In the genomic region with DNA sequence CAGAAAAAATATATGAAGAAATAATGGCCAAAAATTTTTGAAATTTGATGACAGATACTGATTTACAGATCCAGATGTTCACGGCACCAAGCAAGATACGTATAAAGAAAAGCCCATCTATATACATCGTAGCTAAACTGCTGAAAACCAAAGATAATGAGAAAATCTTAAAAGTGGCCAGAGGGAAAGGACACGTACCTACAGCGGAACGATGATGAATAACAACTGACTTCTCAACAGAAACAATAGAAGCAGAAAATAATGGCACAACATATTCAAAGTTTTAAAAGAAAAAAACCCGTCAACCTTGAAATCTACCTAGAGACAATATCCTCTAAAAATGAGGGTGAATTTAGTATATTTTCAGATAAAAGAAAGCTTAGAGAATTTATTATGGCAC, we compare ENCODE assay signal across 24 cellular contexts. TPM values are rescaled to one million over a fixed set of nuclear protein-coding genes. Genes with fewer than 3 reads are reported as not detected.
DNase-seq lines count a peak whose midpoint lies in the region; ATAC-seq, FAIRE-seq and TF ChIP-seq lines count a peak whose summit lies in the region.
"Had no signal": no experiment of that assay in that cellular context is flagged by ENCODE, and none has a peak within 500 bp of the region (broad histone marks: within the 10 kb centered on the region; RNA-seq: fewer than 3 reads in every experiment).

No MANE protein-coding gene starts in this region.

- 76% methylated on average over 7 of the region's 7 CpGs for WGBS in HepG2 (ENCODE audit: low lambda C conversion rate)
- WGBS in right lobe of liver (ENCODE audit: insufficient coverage, low coverage, low lambda C conversion rate, missing lambda C conversion rate), result 80% methylated on average over 7 of the region's 7 CpGs

- H3K9me3 ChIP-seq in HepG2 (ENCODE audit: low read length), result no peaks in the 10 kb centered on the region
- no peaks in the 10 kb centered on the region for H3K9me3 ChIP-seq in right lobe of liver

- in situ Hi-C loops in HepG2 (cut with HindIII; ENCODE audit: extremely low pct_ligation_motif_present, low pct_unique_long_range_greater_than_20kb), result no loop called here

- H3K9me3 Mint-ChIP-seq in activated CD8-positive, alpha-beta T cell treated with anti-CD3 and anti-CD28 coated beads for 36 hours, result no peaks in the 10 kb centered on the region
- peaks cover 14% of the 10 kb centered on the region for H3K9me3 Mint-ChIP-seq in activated CD8-positive, alpha-beta T cell treated with anti-CD3 and anti-CD28 coated beads, Interleukin-2, amount 10 ng/mL, durations not matched to agents 7 days and 5 days (ENCODE audit: insufficient read depth)
- peaks cover 15% of the 10 kb centered on the region for H3K9me3 Mint-ChIP-seq in WTC11
- no peaks in the 10 kb centered on the region for H3K9me3 Mint-ChIP-seq in stimulated activated effector memory CD8-positive, alpha-beta T cell treated with anti-CD3 and anti-CD28 coated beads, Interleukin-12 subunit alpha, Interleukin-12 subunit beta, amount 100 ng/mL, for 72 hours

- no peak for TF ChIP-seq CTCF in activated CD8-positive, alpha-beta T cell treated with anti-CD3 and anti-CD28 coated beads for 36 hours (IDR thresholded peaks at IDR 0.05)
- TF ChIP-seq CTCF in HepG2 (CRISPR knock-in tag; IDR thresholded peaks at IDR 0.05) (no peak), right lobe of liver (IDR thresholded peaks at IDR 0.05) (no peak), WTC11 (IDR thresholded peaks at IDR 0.05) (no peak)

- TF ChIP-seq POLR2A in HepG2 (IDR thresholded peaks at IDR 0.05; ENCODE audit: insufficient read depth in 1 of 2, low read depth in 2 of 2, low read length in 2 of 2) (no peak), right lobe of liver (IDR thresholded peaks at IDR 0.05) (no peak)

- no peak for ATAC-seq in activated CD8-positive, alpha-beta T cell treated with anti-CD3 and anti-CD28 coated beads for 36 hours
- no peak for ATAC-seq in activated CD8-positive, alpha-beta T cell treated with anti-CD3 and anti-CD28 coated beads, Interleukin-2, amount 10 ng/mL, durations not matched to agents 7 days and 5 days
- ATAC-seq in HepG2, result no peak
- ATAC-seq in right lobe of liver, result no peak
- ATAC-seq in WTC11, result no peak
- ATAC-seq in stimulated activated effector memory CD8-positive, alpha-beta T cell treated with anti-CD3 and anti-CD28 coated beads, Interleukin-12 subunit alpha, Interleukin-12 subunit beta, amount 100 ng/mL, for 72 hours, result no peak
- no peak for ATAC-seq in HG02798 (IDR thresholded peaks at IDR 0.05; ENCODE audit: poor library complexity, unreplicated experiment)

- no peaks in the 10 kb centered on the region for H4K20me1 ChIP-seq in HepG2 (ENCODE audit: insufficient read depth, low read length)

- no peak overlapping the region for H2AFZ ChIP-seq in HepG2 (ENCODE audit: low read length)

- H3K27me3 Mint-ChIP-seq in activated CD8-positive, alpha-beta T cell treated with anti-CD3 and anti-CD28 coated beads for 36 hours, result no peaks in the 10 kb centered on the region
- H3K27me3 Mint-ChIP-seq in activated CD8-positive, alpha-beta T cell treated with anti-CD3 and anti-CD28 coated beads, Interleukin-2, amount 10 ng/mL, durations not matched to agents 7 days and 5 days (ENCODE audit: low read depth), result no peaks in the 10 kb centered on the region
- H3K27me3 Mint-ChIP-seq in WTC11 (ENCODE audit: low read depth), result no peaks in the 10 kb centered on the region

- no peak overlapping the region for H3K4me3 ChIP-seq in HepG2 (replicated peaks in 1 of 3; ENCODE audit: insufficient read depth in 1 of 3, low read depth in 2 of 3, low read length in 3 of 3)
- no peak overlapping the region for H3K4me3 ChIP-seq in right lobe of liver

- no peak overlapping the region for H3K27ac Mint-ChIP-seq in activated CD8-positive, alpha-beta T cell treated with anti-CD3 and anti-CD28 coated beads for 36 hours
- no peak overlapping the region for H3K27ac Mint-ChIP-seq in activated CD8-positive, alpha-beta T cell treated with anti-CD3 and anti-CD28 coated beads, Interleukin-2, amount 10 ng/mL, durations not matched to agents 7 days and 5 days
- H3K27ac Mint-ChIP-seq in WTC11, result no peak overlapping the region
- peak overlapping the region; percentile 78 for H3K27ac Mint-ChIP-seq in stimulated activated effector memory CD8-positive, alpha-beta T cell treated with anti-CD3 and anti-CD28 coated beads, Interleukin-12 subunit alpha, Interleukin-12 subunit beta, amount 100 ng/mL, for 72 hours

- H3K4me2 ChIP-seq in HepG2 (ENCODE audit: low read depth, low read length), result no peak overlapping the region
- H3K4me2 ChIP-seq: KMS-11 had no signal

- H3K4me1 ChIP-seq in HepG2 (ENCODE audit: insufficient read depth, low read length), result no peaks in the 10 kb centered on the region
- no peaks in the 10 kb centered on the region for H3K4me1 ChIP-seq in right lobe of liver

- intact Hi-C loops in activated CD8-positive, alpha-beta T cell treated with anti-CD3 and anti-CD28 coated beads for 36 hours (cut with micrococcal nuclease), result no loop called here
- intact Hi-C loops in HepG2 (cut with micrococcal nuclease; ENCODE audit: unreplicated experiment), result no loop called here
- intact Hi-C loops in right lobe of liver (cut with DNase I), result no loop called here

- H3K27me3 ChIP-seq in HepG2 (ENCODE audit: control insufficient read depth in 1 of 2, insufficient read depth in 2 of 2, low read length in 2 of 2) (peaks cover 0 to 12% of the 10 kb centered on the region in 2 experiments; a peak in 3 of 5 replicates), right lobe of liver (no peaks in the 10 kb centered on the region)

- peak; percentile 0 for DNase-seq in activated CD8-positive, alpha-beta T cell treated with anti-CD3 and anti-CD28 coated beads for 36 hours
- no peak for DNase-seq in activated CD8-positive, alpha-beta T cell treated with anti-CD3 and anti-CD28 coated beads, Interleukin-2, amount 10 ng/mL, durations not matched to agents 7 days and 5 days
- no peak for DNase-seq in HepG2 (ENCODE audit: low spot score)
- DNase-seq in right lobe of liver, result no peak
- DNase-seq in WTC11 (ENCODE audit: low spot score), result no peak
- no peak for DNase-seq in stimulated activated effector memory CD8-positive, alpha-beta T cell treated with anti-CD3 and anti-CD28 coated beads, Interleukin-12 subunit alpha, Interleukin-12 subunit beta, amount 100 ng/mL, for 72 hours (ENCODE audit: low spot score in 2 of 2)
- DNase-seq: DMS53; IMR-90; MM.1S; NCI-H2029; NCI-H446; NCI-H524 treated with DMSO at 0.1 percent for 48 hours; NCI-H774; NK-92 treated with Interleukin-12 subunit alpha and Interleukin-12 subunit beta, amount 100 ng/mL, for 24 hours; Right ventricle myocardium superior; RPMI8226 had no signal

- H3K36me3 ChIP-seq in HepG2 (replicated peaks in 1 of 2; ENCODE audit: control insufficient read depth in 1 of 2, insufficient read depth in 2 of 2, low read length in 2 of 2) (no peaks in the 10 kb centered on the region), right lobe of liver (no peaks in the 10 kb centered on the region)

- no peak for FAIRE-seq in HepG2 (lab: Jason Lieb, UNC)
- FAIRE-seq: H54 had no signal

- TF ChIP-seq EP300 in HepG2 (IDR thresholded peaks at IDR 0.05; ENCODE audit: low read depth in 2 of 2, low read length in 2 of 2), result no peak
- TF ChIP-seq EP300 in HepG2 (CRISPR knock-in tag; IDR thresholded peaks at IDR 0.05; ENCODE audit: borderline replicate concordance), result no peak

- no peak overlapping the region for H3K27ac ChIP-seq in HepG2 (ENCODE audit: extremely low read length, insufficient read depth, low read length)
- H3K27ac ChIP-seq in right lobe of liver, result no peak overlapping the region
- H3K27ac ChIP-seq: KMS-11 had no signal

- H3K79me2 ChIP-seq in HepG2 (ENCODE audit: insufficient read depth, low read length), result no peaks in the 10 kb centered on the region

- no peak for TF ChIP-seq RAD21 in HepG2 (CRISPR knock-in tag; IDR thresholded peaks at IDR 0.05)

- H3K4me1 Mint-ChIP-seq in activated CD8-positive, alpha-beta T cell treated with anti-CD3 and anti-CD28 coated beads for 36 hours (ENCODE audit: low read depth), result peaks cover 52% of the 10 kb centered on the region
- peaks cover 46% of the 10 kb centered on the region for H3K4me1 Mint-ChIP-seq in activated CD8-positive, alpha-beta T cell treated with anti-CD3 and anti-CD28 coated beads, Interleukin-2, amount 10 ng/mL, durations not matched to agents 7 days and 5 days (ENCODE audit: low read depth)
- no peaks in the 10 kb centered on the region for H3K4me1 Mint-ChIP-seq in WTC11
- peaks cover 44% of the 10 kb centered on the region for H3K4me1 Mint-ChIP-seq in stimulated activated effector memory CD8-positive, alpha-beta T cell treated with anti-CD3 and anti-CD28 coated beads, Interleukin-12 subunit alpha, Interleukin-12 subunit beta, amount 100 ng/mL, for 72 hours

- POLR2A ChIA-PET in activated CD8-positive, alpha-beta T cell treated with anti-CD3 and anti-CD28 coated beads for 36 hours (lab: Charles Lee), result interaction anchor here (1.1 kb wide), 2 partner anchors 21 to 27 kb away, joined by 3 to 4 read pairs; no protein-coding TSS in a partner anchor
- POLR2A ChIA-PET in activated CD8-positive, alpha-beta T cell treated with anti-CD3 and anti-CD28 coated beads, Interleukin-2, amount 10 ng/mL, durations not matched to agents 7 days and 5 days (lab: Charles Lee), result interaction anchor here (0.7 kb wide), 1 partner anchor 15 kb away, joined by 4 read pairs; no protein-coding TSS in a partner anchor
- POLR2A ChIA-PET in HepG2 (lab: Yijun Ruan, JAX) (no interaction called here), WTC11 (lab: Charles Lee) (no interaction called here)

- CTCF ChIA-PET in activated CD8-positive, alpha-beta T cell treated with anti-CD3 and anti-CD28 coated beads for 36 hours (lab: Charles Lee), result interaction anchor here (2.0 kb wide), 1 partner anchor 16 kb away, joined by 8 read pairs; no protein-coding TSS in a partner anchor
- CTCF ChIA-PET in activated CD8-positive, alpha-beta T cell treated with anti-CD3 and anti-CD28 coated beads, Interleukin-2, amount 10 ng/mL, durations not matched to agents 7 days and 5 days (lab: Charles Lee), result interaction anchor here (1.0 to 3.0 kb wide), 6 partner anchors 10 to 56 kb away, joined by 3 to 16 read pairs (median 4); no protein-coding TSS in a partner anchor
- CTCF ChIA-PET in HepG2 (lab: Yijun Ruan, JAX; ENCODE audit: low intra/inter-chr PET ratio, low total read pairs) (no interaction called here), WTC11 (lab: Charles Lee) (interaction anchor here (1.1 kb wide), 1 partner anchor 56 kb away, joined by 3 read pairs; no protein-coding TSS in a partner anchor)

- no TSS peak for BruUV-seq in HepG2 (replicated peaks; lab: Mats Ljungman, UMichigan)

- no peak overlapping the region for H3K9ac ChIP-seq in HepG2 (ENCODE audit: insufficient read depth, low read depth, low read length)
- H3K9ac ChIP-seq: KMS-11 had no signal

- H3K36me3 Mint-ChIP-seq in activated CD8-positive, alpha-beta T cell treated with anti-CD3 and anti-CD28 coated beads for 36 hours (ENCODE audit: low read depth), result peaks cover 87% of the 10 kb centered on the region
- H3K36me3 Mint-ChIP-seq in activated CD8-positive, alpha-beta T cell treated with anti-CD3 and anti-CD28 coated beads, Interleukin-2, amount 10 ng/mL, durations not matched to agents 7 days and 5 days (ENCODE audit: low read depth), result peaks cover 79% of the 10 kb centered on the region
- peaks cover 12% of the 10 kb centered on the region for H3K36me3 Mint-ChIP-seq in WTC11
- H3K36me3 Mint-ChIP-seq in stimulated activated effector memory CD8-positive, alpha-beta T cell treated with anti-CD3 and anti-CD28 coated beads, Interleukin-12 subunit alpha, Interleukin-12 subunit beta, amount 100 ng/mL, for 72 hours, result peaks cover 100% of the 10 kb centered on the region

- no peak overlapping the region for H3K4me3 Mint-ChIP-seq in activated CD8-positive, alpha-beta T cell treated with anti-CD3 and anti-CD28 coated beads for 36 hours
- no peak overlapping the region for H3K4me3 Mint-ChIP-seq in activated CD8-positive, alpha-beta T cell treated with anti-CD3 and anti-CD28 coated beads, Interleukin-2, amount 10 ng/mL, durations not matched to agents 7 days and 5 days
- no peak overlapping the region for H3K4me3 Mint-ChIP-seq in WTC11
- H3K4me3 Mint-ChIP-seq in stimulated activated effector memory CD8-positive, alpha-beta T cell treated with anti-CD3 and anti-CD28 coated beads, Interleukin-12 subunit alpha, Interleukin-12 subunit beta, amount 100 ng/mL, for 72 hours, result no peak overlapping the region

RNA-seq across cellular contexts. Expression of a gene that starts 31.9 kb away (rescaled TPM):
- total RNA-seq in activated CD8-positive, alpha-beta T cell treated with anti-CD3 and anti-CD28 coated beads for 36 hours, result 100 to 1,000 TPM; 868 to 874 TPM
- total RNA-seq in activated CD8-positive, alpha-beta T cell treated with anti-CD3 and anti-CD28 coated beads, Interleukin-2, amount 10 ng/mL, durations not matched to agents 7 days and 5 days, result 100 to 1,000 TPM; 174 to 177 TPM
- total RNA-seq in HepG2 (2016; rRNA removed; fragmentation: Illumina TruSeq; extraction: Trizol) (not detected in 2 replicates), right lobe of liver (1 to 10 TPM in 2 of 6 experiments, under 1 TPM in 2, not detected in 2; 0.22 to 3.1 (median 0.97) TPM), WTC11 (2021) (0.31 to 0.41 TPM (median 0.32 TPM) in 3 replicates)
- not detected in 2 replicates for total RNA-seq in HepG2 (2016; cell fraction: cytosol; rRNA removed; fragmentation: Illumina TruSeq; extraction: Trizol; ENCODE audit: low read depth)
- total RNA-seq in HepG2 (2016; cell fraction: insoluble cytoplasmic fraction; rRNA removed; fragmentation: Illumina TruSeq; extraction: Trizol), result not detected in 2 replicates
- not detected in 2 replicates for total RNA-seq in HepG2 (2016; cell fraction: membrane; rRNA removed; fragmentation: Illumina TruSeq; extraction: Trizol)
- total RNA-seq in HepG2 (2016; cell fraction: nucleus; rRNA removed; fragmentation: Illumina TruSeq; extraction: Trizol), result not detected in 2 replicates
- not detected in 2 replicates for polyA plus RNA-seq in HepG2 (2011; rRNA removed)
- not detected in 2 replicates for polyA plus RNA-seq in HepG2 (2011; cell fraction: cytosol; rRNA removed)
- not detected in 2 replicates for polyA plus RNA-seq in HepG2 (2011; cell fraction: nucleus; rRNA removed)
- not detected in 2 replicates for polyA plus RNA-seq in HepG2 (2012)
- not detected in 2 replicates for polyA plus RNA-seq in HepG2 (2016; cell fraction: cytosol; fragmentation: Illumina TruSeq; extraction: Trizol; ENCODE audit: low read depth)
- not detected in 2 replicates for polyA plus RNA-seq in HepG2 (2016; cell fraction: insoluble cytoplasmic fraction; fragmentation: Illumina TruSeq; extraction: Trizol; ENCODE audit: low read depth)
- polyA plus RNA-seq in HepG2 (2016; cell fraction: membrane; fragmentation: Illumina TruSeq; extraction: Trizol; ENCODE audit: low read depth), result not detected in 2 replicates
- not detected in 2 replicates for polyA plus RNA-seq in HepG2 (2016; cell fraction: nucleus; fragmentation: Illumina TruSeq; extraction: Trizol; ENCODE audit: insufficient read depth, low read depth)
- polyA minus RNA-seq in HepG2 (2011; rRNA and poly(A)+ RNA removed; ENCODE audit: low replicate concordance), result not detected in 2 replicates
- not detected in 2 replicates for polyA minus RNA-seq in HepG2 (2011; cell fraction: cytosol; rRNA and poly(A)+ RNA removed)
- polyA minus RNA-seq in HepG2 (2011; cell fraction: nucleus; rRNA and poly(A)+ RNA removed), result not detected in 2 replicates
- total RNA-seq: A172, Daoy, G401, IMR-90, SK-MEL-5 had no signal
- polyA plus RNA-seq: BJ, IMR-90 had no signal

RNA-seq across cellular contexts. Expression of a gene that starts 52.9 kb away (rescaled TPM):
- 10 to 100 TPM; 23.5 to 25.1 TPM for total RNA-seq in activated CD8-positive, alpha-beta T cell treated with anti-CD3 and anti-CD28 coated beads for 36 hours
- total RNA-seq in activated CD8-positive, alpha-beta T cell treated with anti-CD3 and anti-CD28 coated beads, Interleukin-2, amount 10 ng/mL, durations not matched to agents 7 days and 5 days, result 10 to 100 TPM; 17.2 to 18.1 TPM
- total RNA-seq in HepG2 (2016; rRNA removed; fragmentation: Illumina TruSeq; extraction: Trizol), result 0.53 and 0.66 TPM in 2 replicates
- total RNA-seq in HepG2 (2016; cell fraction: cytosol; rRNA removed; fragmentation: Illumina TruSeq; extraction: Trizol; ENCODE audit: low read depth), result 0.30 TPM in 1 of 2 replicates, not detected in the other
- 0.49 and 0.67 TPM in 2 replicates for total RNA-seq in HepG2 (2016; cell fraction: insoluble cytoplasmic fraction; rRNA removed; fragmentation: Illumina TruSeq; extraction: Trizol)
- total RNA-seq in HepG2 (2016; cell fraction: membrane; rRNA removed; fragmentation: Illumina TruSeq; extraction: Trizol), result 0.43 and 0.55 TPM in 2 replicates
- 0.37 TPM in 1 of 2 replicates, not detected in the other for total RNA-seq in HepG2 (2016; cell fraction: nucleus; rRNA removed; fragmentation: Illumina TruSeq; extraction: Trizol)
- polyA plus RNA-seq in HepG2 (2011; rRNA removed), result 0.77 and 0.85 TPM in 2 replicates
- polyA plus RNA-seq in HepG2 (2011; cell fraction: cytosol; rRNA removed), result 0.39 and 0.58 TPM in 2 replicates
- 0.48 and 0.50 TPM in 2 replicates for polyA plus RNA-seq in HepG2 (2011; cell fraction: nucleus; rRNA removed)
- 0.27 TPM in 1 of 2 replicates, not detected in the other for polyA plus RNA-seq in HepG2 (2012)
- 0.33 and 0.44 TPM in 2 replicates for polyA plus RNA-seq in HepG2 (2016; cell fraction: cytosol; fragmentation: Illumina TruSeq; extraction: Trizol; ENCODE audit: low read depth)
- polyA plus RNA-seq in HepG2 (2016; cell fraction: insoluble cytoplasmic fraction; fragmentation: Illumina TruSeq; extraction: Trizol; ENCODE audit: low read depth), result 0.43 and 0.53 TPM in 2 replicates
- polyA plus RNA-seq in HepG2 (2016; cell fraction: membrane; fragmentation: Illumina TruSeq; extraction: Trizol; ENCODE audit: low read depth), result 0.45 and 0.56 TPM in 2 replicates
- 0.68 and 0.77 TPM in 2 replicates for polyA plus RNA-seq in HepG2 (2016; cell fraction: nucleus; fragmentation: Illumina TruSeq; extraction: Trizol; ENCODE audit: insufficient read depth, low read depth)
- polyA minus RNA-seq in HepG2 (2011; rRNA and poly(A)+ RNA removed; ENCODE audit: low replicate concordance), result 1.1 and 4.7 TPM in 2 replicates
- polyA minus RNA-seq in HepG2 (2011; cell fraction: cytosol; rRNA and poly(A)+ RNA removed), result not detected in 2 replicates
- not detected in 2 replicates for polyA minus RNA-seq in HepG2 (2011; cell fraction: nucleus; rRNA and poly(A)+ RNA removed)
- total RNA-seq in right lobe of liver, result 10 to 100 TPM in 4 of 6 experiments, 1 to 10 TPM in 2; 6.2 to 42.7 (median 13.3) TPM
- 1.9 to 2.2 TPM (median 2.0 TPM) in 3 replicates for total RNA-seq in WTC11 (2021)
- total RNA-seq: G401 had no signal

RNA-seq across cellular contexts. Expression of a gene that starts 58.6 kb away (rescaled TPM):
- total RNA-seq in activated CD8-positive, alpha-beta T cell treated with anti-CD3 and anti-CD28 coated beads for 36 hours, result 100 to 1,000 TPM; 284 to 285 TPM
- total RNA-seq in activated CD8-positive, alpha-beta T cell treated with anti-CD3 and anti-CD28 coated beads, Interleukin-2, amount 10 ng/mL, durations not matched to agents 7 days and 5 days, result 100 to 1,000 TPM; 213 to 217 TPM
- 63.3 and 77.5 TPM in 2 replicates for total RNA-seq in HepG2 (2016; rRNA removed; fragmentation: Illumina TruSeq; extraction: Trizol)
- total RNA-seq in HepG2 (2016; cell fraction: cytosol; rRNA removed; fragmentation: Illumina TruSeq; extraction: Trizol; ENCODE audit: low read depth), result 28.7 and 33.2 TPM in 2 replicates
- 57.4 and 73.5 TPM in 2 replicates for total RNA-seq in HepG2 (2016; cell fraction: insoluble cytoplasmic fraction; rRNA removed; fragmentation: Illumina TruSeq; extraction: Trizol)
- 62.2 and 67.8 TPM in 2 replicates for total RNA-seq in HepG2 (2016; cell fraction: membrane; rRNA removed; fragmentation: Illumina TruSeq; extraction: Trizol)
- 64.2 and 72.7 TPM in 2 replicates for total RNA-seq in HepG2 (2016; cell fraction: nucleus; rRNA removed; fragmentation: Illumina TruSeq; extraction: Trizol)
- polyA plus RNA-seq in HepG2 (2011; rRNA removed), result 26.6 and 30.7 TPM in 2 replicates
- polyA plus RNA-seq in HepG2 (2011; cell fraction: cytosol; rRNA removed), result 13.0 and 14.3 TPM in 2 replicates
- polyA plus RNA-seq in HepG2 (2011; cell fraction: nucleus; rRNA removed), result 71.7 and 86.3 TPM in 2 replicates
- 46.3 and 82.5 TPM in 2 replicates for polyA plus RNA-seq in HepG2 (2012)
- 55.3 and 78.7 TPM in 2 replicates for polyA plus RNA-seq in HepG2 (2016; cell fraction: cytosol; fragmentation: Illumina TruSeq; extraction: Trizol; ENCODE audit: low read depth)
- polyA plus RNA-seq in HepG2 (2016; cell fraction: insoluble cytoplasmic fraction; fragmentation: Illumina TruSeq; extraction: Trizol; ENCODE audit: low read depth), result 145 and 152 TPM in 2 replicates
- 95.4 and 110 TPM in 2 replicates for polyA plus RNA-seq in HepG2 (2016; cell fraction: membrane; fragmentation: Illumina TruSeq; extraction: Trizol; ENCODE audit: low read depth)
- polyA plus RNA-seq in HepG2 (2016; cell fraction: nucleus; fragmentation: Illumina TruSeq; extraction: Trizol; ENCODE audit: insufficient read depth, low read depth), result 232 and 242 TPM in 2 replicates
- 15.7 and 19.9 TPM in 2 replicates for polyA minus RNA-seq in HepG2 (2011; rRNA and poly(A)+ RNA removed; ENCODE audit: low replicate concordance)
- 7.2 and 7.9 TPM in 2 replicates for polyA minus RNA-seq in HepG2 (2011; cell fraction: cytosol; rRNA and poly(A)+ RNA removed)
- polyA minus RNA-seq in HepG2 (2011; cell fraction: nucleus; rRNA and poly(A)+ RNA removed), result 48.2 and 50.1 TPM in 2 replicates
- 10 to 100 TPM; 11.9 to 40.6 (median 28.1) TPM for total RNA-seq in right lobe of liver
- 117 to 160 TPM (median 118 TPM) in 3 replicates for total RNA-seq in WTC11 (2021)

Comparison
In these comparisons a context has a peak if more than half of its experiments do, and no peak if none do; other contexts are left out.
1. RNA of a gene that starts 31.9 kb away (total RNA-seq): 868 to 874 TPM in activated CD8-positive, alpha-beta T cell treated with anti-CD3 and anti-CD28 coated beads for 36 hours and 174 to 177 TPM in activated CD8-positive, alpha-beta T cell treated with anti-CD3 and anti-CD28 coated beads, Interleukin-2, amount 10 ng/mL, durations not matched to agents 7 days and 5 days; 0.31 to 0.41 TPM in WTC11, 0.22 to 3.1 TPM in right lobe of liver and not detected in HepG2; every median in the first group is over 10 times any median in the second.
2. POLR2A ChIA-PET loops: an anchor here in activated CD8-positive, alpha-beta T cell treated with anti-CD3 and anti-CD28 coated beads for 36 hours (1.1 kb wide) and activated CD8-positive, alpha-beta T cell treated with anti-CD3 and anti-CD28 coated beads, Interleukin-2, amount 10 ng/mL, durations not matched to agents 7 days and 5 days (0.7 kb wide); none called in HepG2 and WTC11.